8 cellular contexts compared by ENCODE assay signal in genomic region chr3:16885948-16886683, GRCh38. TPM values are rescaled to one million over a fixed set of nuclear protein-coding genes. Genes with fewer than 3 reads are reported as not detected.
DNase-seq lines count a peak whose midpoint lies in the region; ATAC-seq, FAIRE-seq and TF ChIP-seq lines count a peak whose summit lies in the region.

No MANE protein-coding gene starts in this region.

- H3K27ac ChIP-seq in AG04450 (ENCODE audit: low read depth, low read length): no peak overlapping the region
- H3K27ac ChIP-seq in HUES48 (ENCODE audit: low read depth, low read length): no peak overlapping the region
- no peak overlapping the region for H3K27ac ChIP-seq in astrocyte (ENCODE audit: low read depth, low read length)
- H3K27ac ChIP-seq in lung (ENCODE audit: low read depth in 1 of 2, low read length in 1 of 2): peak overlapping the region; percentile 78 to 99

- peak overlapping the region; percentile 94 for H2AFZ ChIP-seq in astrocyte (ENCODE audit: low read depth, low read length)

- POLR2A ChIA-PET in AG04450 (lab: Yijun Ruan, JAX): no interaction called here

- H3K36me3 Mint-ChIP-seq in astrocyte (ENCODE audit: low read depth, unreplicated experiment) (no peaks in the 10 kb centered on the region), type B pancreatic cell (no peaks in the 10 kb centered on the region)

- 9 to 17% methylated on average over 11 of the region's 11 CpGs for WGBS in lung, 2 donors

- H3K4me3 ChIP-seq in AG04450 (ENCODE audit: low read depth, low read length): peak overlapping the region; percentile 67
- peak overlapping the region; percentile 82 for H3K4me3 ChIP-seq in HUES48 (ENCODE audit: low read depth, low read length)
- peak overlapping the region; percentile 81 for H3K4me3 ChIP-seq in astrocyte (ENCODE audit: insufficient read depth, low read depth, low read length)
- H3K4me3 ChIP-seq in lung: no peak overlapping the region

- CTCF ChIA-PET in AG04450 (lab: Charles Lee): interaction anchor here (0.8 kb wide), 1 partner anchor 618 kb away, joined by 8 read pairs; no protein-coding TSS in a partner anchor

- ATAC-seq in lung (ENCODE audit: insufficient read depth, low FRiP score) (no peak), GM21737 (IDR thresholded peaks at IDR 0.05; ENCODE audit: unreplicated experiment) (no peak)

- H3K27me3 ChIP-seq in AG04450 (ENCODE audit: control insufficient read depth, insufficient read depth, low read length) (peaks cover 3% of the 10 kb centered on the region), HUES48 (ENCODE audit: control insufficient read depth, insufficient read depth, low read length) (peaks cover 49% of the 10 kb centered on the region), astrocyte (ENCODE audit: insufficient read depth, low read length) (no peaks in the 10 kb centered on the region), lung (ENCODE audit: control insufficient read depth, insufficient read depth) (no peaks in the 10 kb centered on the region)

- H3K9me3 ChIP-seq in AG04450 (ENCODE audit: control insufficient read depth, insufficient read depth, low read length) (no peaks in the 10 kb centered on the region; the same call in 1 of the 2 replicates), HUES48 (ENCODE audit: control insufficient read depth, insufficient read depth, low read length) (no peaks in the 10 kb centered on the region), astrocyte (ENCODE audit: insufficient read depth, low read depth, low read length) (no peaks in the 10 kb centered on the region), lung (ENCODE audit: control insufficient read depth in 2 of 2, insufficient read depth in 1 of 2, low read length in 1 of 2) (no peaks in the 10 kb centered on the region)

- FAIRE-seq in astrocyte (lab: Jason Lieb, UNC): peak; percentile 5

- H3K4me1 Mint-ChIP-seq in astrocyte (ENCODE audit: low read depth, unreplicated experiment) (peaks cover 11% of the 10 kb centered on the region), type B pancreatic cell (ENCODE audit: unreplicated experiment) (peaks cover 52% of the 10 kb centered on the region)

- no peak for DNase-seq in AG04450 (ENCODE audit: low read depth, low spot score)
- DNase-seq in astrocyte (ENCODE audit: low read depth): no peak
- DNase-seq in lung (ENCODE audit: low spot score): no peak
- no peak for DNase-seq in type B pancreatic cell (ENCODE audit: extremely low spot score, unreplicated experiment)
- DNase-seq in COR-L47 (lab: John Stamatoyannopoulos, UW): no peak
- no peak for DNase-seq in NCI-H226

- H3K79me2 ChIP-seq in astrocyte (ENCODE audit: insufficient read depth, low read length): peaks cover 26% of the 10 kb centered on the region

- TF ChIP-seq CTCF in AG04450 (IDR thresholded peaks at IDR 0.05; ENCODE audit: low read depth, low read length) (no peak), astrocyte (IDR thresholded peaks at IDR 0.05; ENCODE audit: insufficient read depth, low read depth, low read length) (no peak), lung (IDR thresholded peaks at IDR 0.05; ENCODE audit: control extremely low read depth, extremely low read depth) (no peak), type B pancreatic cell (conservative IDR thresholded peaks at IDR 0.05) (no peak)

- H3K36me3 ChIP-seq in HUES48 (ENCODE audit: control insufficient read depth, insufficient read depth, low read length) (no peaks in the 10 kb centered on the region), astrocyte (ENCODE audit: insufficient read depth, low read length) (no peaks in the 10 kb centered on the region), lung (ENCODE audit: control insufficient read depth in 2 of 2, insufficient read depth in 2 of 2, low read length in 2 of 2) (no peaks in the 10 kb centered on the region)

- H3K9me3 Mint-ChIP-seq in astrocyte (ENCODE audit: unreplicated experiment): no peaks in the 10 kb centered on the region
- no peaks in the 10 kb centered on the region for H3K9me3 Mint-ChIP-seq in type B pancreatic cell

- H3K27me3 Mint-ChIP-seq in astrocyte (ENCODE audit: low read depth, unreplicated experiment): no peaks in the 10 kb centered on the region
- H3K27me3 Mint-ChIP-seq in type B pancreatic cell: peaks cover 17% of the 10 kb centered on the region

- H3K4me1 ChIP-seq in HUES48 (ENCODE audit: control insufficient read depth, insufficient read depth, low read length) (peaks cover 45% of the 10 kb centered on the region), astrocyte (ENCODE audit: insufficient read depth, low read length) (peaks cover 16% of the 10 kb centered on the region), lung (ENCODE audit: control insufficient read depth in 2 of 2, insufficient read depth in 2 of 2, low read length in 2 of 2) (peaks cover 0 to 15% of the 10 kb centered on the region in 2 donors)

- H3K9ac ChIP-seq in HUES48 (ENCODE audit: low read depth, low read length) (no peak overlapping the region; the same call in 1 of the 2 replicates), astrocyte (ENCODE audit: low read length) (peak overlapping the region; percentile 88)

- H3K4me3 Mint-ChIP-seq in astrocyte (ENCODE audit: unreplicated experiment) (peak overlapping the region; percentile 91), type B pancreatic cell (peak overlapping the region; percentile 95)

- H4K20me1 ChIP-seq in astrocyte (ENCODE audit: insufficient read depth, low read length): peaks cover 4% of the 10 kb centered on the region

- H3K27ac Mint-ChIP-seq in astrocyte (ENCODE audit: unreplicated experiment) (no peak overlapping the region), type B pancreatic cell (peak overlapping the region; percentile 87)

- H3K4me2 ChIP-seq in astrocyte (ENCODE audit: low read length): peak overlapping the region; percentile 98

RNA-seq across cellular contexts. Expression of gene PLCL2, which starts 1.4 kb away (rescaled TPM):
- 0.77 and 0.94 TPM in 2 replicates for polyA plus RNA-seq in AG04450 (2011; rRNA removed)
- polyA minus RNA-seq in AG04450 (2011; rRNA and poly(A)+ RNA removed): 1.1 and 2.1 TPM in 2 replicates
- total RNA-seq in astrocyte: 3.1 and 3.9 TPM in 2 replicates
- 10 to 100 TPM in 1 of 2 donors, 1 to 10 TPM in 1; 7.9 to 16.7 TPM for total RNA-seq in lung
- polyA plus RNA-seq in lung: 1 to 10 TPM; 1.0 to 6.3 TPM
- total RNA-seq in type B pancreatic cell (ENCODE audit: low replicate concordance): 6.5 and 10.6 TPM in 2 replicates

Comparison
In these comparisons a context has a peak if more than half of its experiments do, and no peak if none do; other contexts are left out.
1. H3K27ac ChIP-seq: peak in lung (2 of 2); none in AG04450 (single experiment), HUES48 (single experiment) and astrocyte (single experiment).